ENCODE assay signal across 22 cellular contexts in genomic region chr11:96714689-96715088, GRCh38.
"Had no signal": no experiment of that assay in that cellular context is flagged by ENCODE, and none has a peak within 500 bp of the region (broad histone marks: within the 10 kb centered on the region; RNA-seq: fewer than 3 reads in every experiment).

No MANE protein-coding gene starts in this region.

- H3K9me3 ChIP-seq: left ventricle myocardium inferior, ovary, right atrium auricular region, right lobe of liver, testis, thyroid gland, transverse colon, upper lobe of left lung, vagina had no signal

- ATAC-seq: natural killer cell; right lobe of liver; stimulated activated memory B cell treated with anti-CD40 and anti-IgM and Interleukin-4, amounts not matched to agents 10 μg/mL and 1 μg/mL and 100 μg/mL, for 72 hours; stimulated activated naive CD8-positive, alpha-beta T cell treated with anti-CD3 and anti-CD28 coated beads, Interleukin-15, amount 100 ng/mL, for 72 hours had no signal

- H3K4me3 ChIP-seq: left ventricle myocardium inferior, lung, ovary, right atrium auricular region, right lobe of liver, smooth muscle cell, testis, thyroid gland, transverse colon, upper lobe of left lung, vagina had no signal

- H3K27me3 ChIP-seq: ovary, right atrium auricular region, right lobe of liver, testis, thyroid gland, transverse colon, upper lobe of left lung, vagina had no signal

- H3K36me3 ChIP-seq: left ventricle myocardium inferior, ovary, right atrium auricular region, right lobe of liver, thyroid gland, transverse colon, upper lobe of left lung, vagina had no signal

- H3K4me1 ChIP-seq: left ventricle myocardium inferior, right atrium auricular region, right lobe of liver, testis, thyroid gland, transverse colon, upper lobe of left lung, vagina had no signal

- DNase-seq: islet precursor cell; left ventricle myocardium inferior; mesendoderm; naive B cell; natural killer cell; ovary; right lobe of liver; stimulated activated CD4-positive, alpha-beta T cell treated with anti-CD3 and anti-CD28 coated beads, Interleukin-1b, Interleukin-23, amount 100 ng/mL, for 48 hours; stimulated activated CD4-positive, alpha-beta T cell treated with anti-CD3 and anti-CD28 coated beads, Interleukin-2, amount 100 ng/mL, for 48 hours; stimulated activated CD4-positive, alpha-beta T cell treated with anti-CD3 and anti-CD28 coated beads, Interleukin-4, amount 100 ng/mL, for 4 hours; stimulated activated CD8-positive, alpha-beta memory T cell treated with anti-CD3 and anti-CD28 coated beads, Interleukin-4, amount 100 ng/mL, for 48 hours; stimulated activated naive CD4-positive, alpha-beta T cell treated with Interleukin-2 at 50 U/mL for 16 hours; stimulated activated naive CD8-positive, alpha-beta T cell treated with anti-CD3 and anti-CD28 coated beads, Interleukin-15, amount 100 ng/mL, for 72 hours; testis; thyroid gland; transverse colon; upper lobe of left lung had no signal
